ENCODE assay signal across 1 cellular context in genomic region chr18:9661564-9661963, GRCh38.
A peak's percentile ranks its signal among the peaks of the same experiment; 100 is the strongest.
TF ChIP-seq lines count a peak whose summit lies in the region.

No MANE protein-coding gene starts in this region.

TF ChIP-seq in HepG2, 621 proteins besides CTCF, POLR2A, EP300 and RAD21:
- TF ChIP-seq SMC3 (IDR thresholded peaks at IDR 0.05; ENCODE audit: low read length) (peak; percentile 28; the same call in 1 of the 2 replicates), MAFK (conservative IDR thresholded peaks at IDR 0.05 in 1 of 2, IDR thresholded peaks at IDR 0.05 in 1 of 2; ENCODE audit: low read length in 2 of 2) (peak in 1 of 2 experiments; percentile 39; a peak in 1 of 4 replicates), MAFF (IDR thresholded peaks at IDR 0.05; ENCODE audit: low read depth, low read length) (0 out of 2 replicates have a peak, but pooled peaks have one; percentile 16), ZNF484 (CRISPR knock-in tag; IDR thresholded peaks at IDR 0.05; ENCODE audit: borderline replicate concordance, low read depth) (no peak), STAG1 (CRISPR knock-in tag; IDR thresholded peaks at IDR 0.05) (peak; percentile 30; the same call in 1 of the 2 replicates)
- TF ChIP-seq, protein P1, sequence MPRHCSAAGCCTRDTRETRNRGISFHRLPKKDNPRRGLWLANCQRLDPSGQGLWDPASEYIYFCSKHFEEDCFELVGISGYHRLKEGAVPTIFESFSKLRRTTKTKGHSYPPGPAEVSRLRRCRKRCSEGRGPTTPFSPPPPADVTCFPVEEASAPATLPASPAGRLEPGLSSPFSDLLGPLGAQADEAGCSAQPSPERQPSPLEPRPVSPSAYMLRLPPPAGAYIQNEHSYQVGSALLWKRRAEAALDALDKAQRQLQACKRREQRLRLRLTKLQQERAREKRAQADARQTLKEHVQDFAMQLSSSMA (CRISPR knock-in tag; IDR thresholded peaks at IDR 0.05), result no peak
